ENCODE assay signal across 1 cellular context in the genomic region with DNA sequence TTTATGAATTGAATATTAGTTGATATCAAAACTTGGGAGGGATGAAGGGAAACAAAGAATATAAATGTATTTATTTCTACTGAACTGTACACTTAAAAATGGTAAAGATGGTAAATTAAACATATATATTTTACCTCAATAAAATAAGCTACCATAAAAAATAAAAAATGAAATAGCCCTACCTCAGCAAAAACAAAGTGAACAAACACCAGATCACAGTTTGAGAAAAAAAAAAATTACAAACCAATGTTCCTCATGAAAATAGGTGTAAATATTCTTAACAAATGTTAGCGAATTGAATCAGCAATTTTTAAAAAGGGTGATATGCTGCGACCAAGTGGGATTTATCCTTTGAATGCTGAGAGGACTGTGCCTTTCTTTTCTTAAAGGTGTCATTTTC.
TF ChIP-seq lines count a peak whose summit lies in the region.

No MANE protein-coding gene starts in this region.

TF ChIP-seq in GM23338, 12 proteins besides CTCF, POLR2A, EP300 and RAD21 (continued from another document):
- TF ChIP-seq, protein P1, sequence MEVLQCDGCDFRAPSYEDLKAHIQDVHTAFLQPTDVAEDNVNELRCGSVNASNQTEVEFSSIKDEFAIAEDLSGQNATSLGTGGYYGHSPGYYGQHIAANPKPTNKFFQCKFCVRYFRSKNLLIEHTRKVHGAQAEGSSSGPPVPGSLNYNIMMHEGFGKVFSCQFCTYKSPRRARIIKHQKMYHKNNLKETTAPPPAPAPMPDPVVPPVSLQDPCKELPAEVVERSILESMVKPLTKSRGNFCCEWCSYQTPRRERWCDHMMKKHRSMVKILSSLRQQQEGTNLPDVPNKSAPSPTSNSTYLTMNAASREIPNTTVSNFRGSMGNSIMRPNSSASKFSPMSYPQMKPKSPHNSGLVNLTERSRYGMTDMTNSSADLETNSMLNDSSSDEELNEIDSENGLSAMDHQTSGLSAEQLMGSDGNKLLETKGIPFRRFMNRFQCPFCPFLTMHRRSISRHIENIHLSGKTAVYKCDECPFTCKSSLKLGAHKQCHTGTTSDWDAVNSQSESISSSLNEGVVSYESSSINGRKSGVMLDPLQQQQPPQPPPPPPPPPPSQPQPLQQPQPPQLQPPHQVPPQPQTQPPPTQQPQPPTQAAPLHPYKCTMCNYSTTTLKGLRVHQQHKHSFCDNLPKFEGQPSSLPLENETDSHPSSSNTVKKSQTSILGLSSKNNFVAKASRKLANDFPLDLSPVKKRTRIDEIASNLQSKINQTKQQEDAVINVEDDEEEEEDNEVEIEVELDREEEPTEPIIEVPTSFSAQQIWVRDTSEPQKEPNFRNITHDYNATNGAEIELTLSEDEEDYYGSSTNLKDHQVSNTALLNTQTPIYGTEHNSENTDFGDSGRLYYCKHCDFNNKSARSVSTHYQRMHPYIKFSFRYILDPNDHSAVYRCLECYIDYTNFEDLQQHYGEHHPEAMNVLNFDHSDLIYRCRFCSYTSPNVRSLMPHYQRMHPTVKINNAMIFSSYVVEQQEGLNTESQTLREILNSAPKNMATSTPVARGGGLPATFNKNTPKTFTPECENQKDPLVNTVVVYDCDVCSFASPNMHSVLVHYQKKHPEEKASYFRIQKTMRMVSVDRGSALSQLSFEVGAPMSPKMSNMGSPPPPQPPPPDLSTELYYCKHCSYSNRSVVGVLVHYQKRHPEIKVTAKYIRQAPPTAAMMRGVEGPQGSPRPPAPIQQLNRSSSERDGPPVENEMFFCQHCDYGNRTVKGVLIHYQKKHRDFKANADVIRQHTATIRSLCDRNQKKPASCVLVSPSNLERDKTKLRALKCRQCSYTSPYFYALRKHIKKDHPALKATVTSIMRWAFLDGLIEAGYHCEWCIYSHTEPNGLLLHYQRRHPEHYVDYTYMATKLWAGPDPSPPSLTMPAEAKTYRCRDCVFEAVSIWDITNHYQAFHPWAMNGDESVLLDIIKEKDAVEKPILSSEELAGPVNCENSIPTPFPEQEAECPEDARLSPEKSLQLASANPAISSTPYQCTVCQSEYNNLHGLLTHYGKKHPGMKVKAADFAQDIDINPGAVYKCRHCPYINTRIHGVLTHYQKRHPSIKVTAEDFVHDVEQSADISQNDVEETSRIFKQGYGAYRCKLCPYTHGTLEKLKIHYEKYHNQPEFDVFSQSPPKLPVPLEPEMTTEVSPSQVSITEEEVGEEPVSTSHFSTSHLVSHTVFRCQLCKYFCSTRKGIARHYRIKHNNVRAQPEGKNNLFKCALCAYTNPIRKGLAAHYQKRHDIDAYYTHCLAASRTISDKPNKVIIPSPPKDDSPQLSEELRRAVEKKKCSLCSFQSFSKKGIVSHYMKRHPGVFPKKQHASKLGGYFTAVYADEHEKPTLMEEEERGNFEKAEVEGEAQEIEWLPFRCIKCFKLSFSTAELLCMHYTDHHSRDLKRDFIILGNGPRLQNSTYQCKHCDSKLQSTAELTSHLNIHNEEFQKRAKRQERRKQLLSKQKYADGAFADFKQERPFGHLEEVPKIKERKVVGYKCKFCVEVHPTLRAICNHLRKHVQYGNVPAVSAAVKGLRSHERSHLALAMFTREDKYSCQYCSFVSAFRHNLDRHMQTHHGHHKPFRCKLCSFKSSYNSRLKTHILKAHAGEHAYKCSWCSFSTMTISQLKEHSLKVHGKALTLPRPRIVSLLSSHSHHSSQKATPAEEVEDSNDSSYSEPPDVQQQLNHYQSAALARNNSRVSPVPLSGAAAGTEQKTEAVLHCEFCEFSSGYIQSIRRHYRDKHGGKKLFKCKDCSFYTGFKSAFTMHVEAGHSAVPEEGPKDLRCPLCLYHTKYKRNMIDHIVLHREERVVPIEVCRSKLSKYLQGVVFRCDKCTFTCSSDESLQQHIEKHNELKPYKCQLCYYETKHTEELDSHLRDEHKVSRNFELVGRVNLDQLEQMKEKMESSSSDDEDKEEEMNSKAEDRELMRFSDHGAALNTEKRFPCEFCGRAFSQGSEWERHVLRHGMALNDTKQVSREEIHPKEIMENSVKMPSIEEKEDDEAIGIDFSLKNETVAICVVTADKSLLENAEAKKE (CRISPR knock-in tag; IDR thresholded peaks at IDR 0.05): no peak
- TF ChIP-seq JUNB (IDR thresholded peaks at IDR 0.05; ENCODE audit: unreplicated experiment) (no peak), STAT1 (IDR thresholded peaks at IDR 0.05; ENCODE audit: unreplicated experiment) (no peak), ZNF114 (CRISPR knock-in tag; IDR thresholded peaks at IDR 0.05) (no peak), EZH2phosphoT487 (IDR thresholded peaks at IDR 0.05; ENCODE audit: unreplicated experiment) (no peak), REST (IDR thresholded peaks at IDR 0.05; ENCODE audit: unreplicated experiment) (no peak), NANOG (IDR thresholded peaks at IDR 0.05; ENCODE audit: borderline replicate concordance) (no peak)
TF ChIP-seq in GM23338: peak in this region for 0.
